ENCODE assay signal across 9 cellular contexts in the genomic region with DNA sequence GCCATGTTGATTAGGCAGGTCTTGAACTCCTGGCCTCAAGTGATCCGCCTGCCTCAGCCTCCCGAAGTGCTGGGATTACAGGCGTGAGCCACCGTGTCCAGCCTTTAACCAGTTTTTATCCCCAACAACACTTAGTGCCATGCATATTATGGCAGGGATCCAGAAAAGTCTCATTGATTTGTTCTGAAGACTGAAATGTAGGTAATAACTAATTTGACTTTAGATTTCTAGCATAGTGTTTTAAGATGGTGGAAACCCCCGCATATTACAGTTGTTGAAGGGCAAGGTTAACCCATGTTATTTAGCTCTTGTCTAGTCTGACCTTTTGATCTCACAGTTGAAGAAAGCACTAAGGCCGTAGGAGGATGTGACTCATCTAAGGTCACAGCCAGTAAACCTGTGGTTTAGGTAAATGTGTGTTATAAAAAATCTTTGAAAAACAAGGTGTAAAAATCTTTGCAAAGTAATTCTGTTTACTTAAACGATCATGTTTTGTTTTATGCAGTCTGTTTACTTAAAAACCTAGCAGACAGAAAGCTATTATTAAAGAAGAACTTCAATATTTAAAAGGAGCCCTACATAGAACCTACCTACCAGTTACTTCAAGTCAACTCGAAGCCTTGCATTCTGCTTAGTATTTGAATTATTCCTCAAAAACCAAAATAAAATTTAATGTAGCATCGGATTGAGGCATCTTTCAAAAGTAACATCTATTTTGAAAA. TPM values are rescaled to one million over a fixed set of nuclear protein-coding genes. Genes with fewer than 3 reads are reported as not detected.
DNase-seq lines count a peak whose midpoint lies in the region; ATAC-seq, FAIRE-seq and TF ChIP-seq lines count a peak whose summit lies in the region.
"Had no signal": no experiment of that assay in that cellular context is flagged by ENCODE, and none has a peak within 500 bp of the region (broad histone marks: within the 10 kb centered on the region; RNA-seq: fewer than 3 reads in every experiment).

No MANE protein-coding gene starts in this region.

- POLR2A ChIA-PET in WTC11 (lab: Charles Lee): no interaction called here

- ATAC-seq in HG02870 (IDR thresholded peaks at IDR 0.05; ENCODE audit: unreplicated experiment) (peak; percentile 67), WTC11 (no peak)

- TF ChIP-seq CTCF in WTC11 (IDR thresholded peaks at IDR 0.05): no peak

- DNase-seq in GM18507 (ENCODE audit: extremely low spot score, insufficient read length, low read depth) (peak; percentile 53), T follicular helper cell (ENCODE audit: low read depth) (peak; percentile 54), immature natural killer cell (peak; percentile 61 to 70 (median 64)), SHP77 treated with DMSO at 0.1 percent for 48 hours (lab: John Stamatoyannopoulos, UW) (no peak), WTC11 (ENCODE audit: low spot score) (no peak), NCI-H2107 (lab: John Stamatoyannopoulos, UW) (no peak), NCI-H1417 treated with DMSO at 0.1 percent for 48 hours (lab: John Stamatoyannopoulos, UW) (no peak)
- DNase-seq: naive B cell had no signal

- H3K9me3 Mint-ChIP-seq in immature natural killer cell: no peaks in the 10 kb centered on the region
- H3K9me3 Mint-ChIP-seq in WTC11: peaks cover 4% of the 10 kb centered on the region; the same call in 1 of the 2 replicates
- H3K9me3 Mint-ChIP-seq: naive B cell had no signal

- H3K36me3 Mint-ChIP-seq in immature natural killer cell (peaks cover 0 to under 1% (median 0%) of the 10 kb centered on the region in 3 donors), WTC11 (peaks cover 4% of the 10 kb centered on the region)
- H3K36me3 Mint-ChIP-seq: naive B cell had no signal

- H3K4me1 Mint-ChIP-seq in immature natural killer cell: peaks cover 39 to 47% of the 10 kb centered on the region in 2 donors
- H3K4me1 Mint-ChIP-seq in WTC11: peaks cover 8% of the 10 kb centered on the region
- H3K4me1 Mint-ChIP-seq: naive B cell had no signal

- H3K27ac Mint-ChIP-seq in immature natural killer cell (peak overlapping the region; percentile 57 to 94 (median 78)), WTC11 (no peak overlapping the region)

- no peaks in the 10 kb centered on the region for H3K27me3 Mint-ChIP-seq in immature natural killer cell (ENCODE audit: low read depth in 3 of 3)
- no peaks in the 10 kb centered on the region for H3K27me3 Mint-ChIP-seq in WTC11 (ENCODE audit: low read depth)
- H3K27me3 Mint-ChIP-seq: naive B cell had no signal

- FAIRE-seq in GM18507 (lab: Jason Lieb, UNC): peak; percentile 87

- peak overlapping the region; percentile 1 to 72 (median 54) for H3K4me3 Mint-ChIP-seq in immature natural killer cell
- H3K4me3 Mint-ChIP-seq in WTC11: no peak overlapping the region
- H3K4me3 Mint-ChIP-seq: naive B cell had no signal

- CTCF ChIA-PET in WTC11 (lab: Charles Lee): interaction anchor here (0.7 kb wide), 1 partner anchor 1896 kb away, joined by 3 read pairs; no protein-coding TSS in a partner anchor

TF ChIP-seq in WTC11, 78 proteins besides CTCF, POLR2A, EP300 and RAD21:
- no peak for TF ChIP-seq ZNF671 (CRISPR knock-in tag; IDR thresholded peaks at IDR 0.05)
- TF ChIP-seq ATF6 (CRISPR knock-in tag; IDR thresholded peaks at IDR 0.05): no peak
- TF ChIP-seq ZNF416 (CRISPR knock-in tag; IDR thresholded peaks at IDR 0.05): no peak
- TF ChIP-seq TEAD4 (CRISPR knock-in tag; IDR thresholded peaks at IDR 0.05): no peak
- no peak for TF ChIP-seq ZBTB43 (CRISPR knock-in tag; IDR thresholded peaks at IDR 0.05)
- no peak for TF ChIP-seq ZBTB21 (CRISPR knock-in tag; IDR thresholded peaks at IDR 0.05; ENCODE audit: borderline replicate concordance)
- TF ChIP-seq, protein P1, sequence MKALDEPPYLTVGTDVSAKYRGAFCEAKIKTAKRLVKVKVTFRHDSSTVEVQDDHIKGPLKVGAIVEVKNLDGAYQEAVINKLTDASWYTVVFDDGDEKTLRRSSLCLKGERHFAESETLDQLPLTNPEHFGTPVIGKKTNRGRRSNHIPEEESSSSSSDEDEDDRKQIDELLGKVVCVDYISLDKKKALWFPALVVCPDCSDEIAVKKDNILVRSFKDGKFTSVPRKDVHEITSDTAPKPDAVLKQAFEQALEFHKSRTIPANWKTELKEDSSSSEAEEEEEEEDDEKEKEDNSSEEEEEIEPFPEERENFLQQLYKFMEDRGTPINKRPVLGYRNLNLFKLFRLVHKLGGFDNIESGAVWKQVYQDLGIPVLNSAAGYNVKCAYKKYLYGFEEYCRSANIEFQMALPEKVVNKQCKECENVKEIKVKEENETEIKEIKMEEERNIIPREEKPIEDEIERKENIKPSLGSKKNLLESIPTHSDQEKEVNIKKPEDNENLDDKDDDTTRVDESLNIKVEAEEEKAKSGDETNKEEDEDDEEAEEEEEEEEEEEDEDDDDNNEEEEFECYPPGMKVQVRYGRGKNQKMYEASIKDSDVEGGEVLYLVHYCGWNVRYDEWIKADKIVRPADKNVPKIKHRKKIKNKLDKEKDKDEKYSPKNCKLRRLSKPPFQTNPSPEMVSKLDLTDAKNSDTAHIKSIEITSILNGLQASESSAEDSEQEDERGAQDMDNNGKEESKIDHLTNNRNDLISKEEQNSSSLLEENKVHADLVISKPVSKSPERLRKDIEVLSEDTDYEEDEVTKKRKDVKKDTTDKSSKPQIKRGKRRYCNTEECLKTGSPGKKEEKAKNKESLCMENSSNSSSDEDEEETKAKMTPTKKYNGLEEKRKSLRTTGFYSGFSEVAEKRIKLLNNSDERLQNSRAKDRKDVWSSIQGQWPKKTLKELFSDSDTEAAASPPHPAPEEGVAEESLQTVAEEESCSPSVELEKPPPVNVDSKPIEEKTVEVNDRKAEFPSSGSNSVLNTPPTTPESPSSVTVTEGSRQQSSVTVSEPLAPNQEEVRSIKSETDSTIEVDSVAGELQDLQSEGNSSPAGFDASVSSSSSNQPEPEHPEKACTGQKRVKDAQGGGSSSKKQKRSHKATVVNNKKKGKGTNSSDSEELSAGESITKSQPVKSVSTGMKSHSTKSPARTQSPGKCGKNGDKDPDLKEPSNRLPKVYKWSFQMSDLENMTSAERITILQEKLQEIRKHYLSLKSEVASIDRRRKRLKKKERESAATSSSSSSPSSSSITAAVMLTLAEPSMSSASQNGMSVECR (CRISPR knock-in tag; IDR thresholded peaks at IDR 0.05; ENCODE audit: borderline replicate concordance): no peak
- TF ChIP-seq JAZF1 (CRISPR knock-in tag; IDR thresholded peaks at IDR 0.05): no peak
- no peak for TF ChIP-seq ZNF219 (CRISPR knock-in tag; IDR thresholded peaks at IDR 0.05; ENCODE audit: borderline replicate concordance)
- TF ChIP-seq IRF2 (CRISPR knock-in tag; IDR thresholded peaks at IDR 0.05; ENCODE audit: borderline replicate concordance, low read depth): no peak
- no peak for TF ChIP-seq SP1 (CRISPR knock-in tag; conservative IDR thresholded peaks at IDR 0.05)
- TF ChIP-seq NR2C2 (CRISPR knock-in tag; IDR thresholded peaks at IDR 0.05): no peak
- TF ChIP-seq HMGA2 (CRISPR knock-in tag; IDR thresholded peaks at IDR 0.05): no peak
- no peak for TF ChIP-seq FOXJ3 (CRISPR knock-in tag; IDR thresholded peaks at IDR 0.05; ENCODE audit: borderline replicate concordance)
- no peak for TF ChIP-seq SOX15 (CRISPR knock-in tag; IDR thresholded peaks at IDR 0.05)
- no peak for TF ChIP-seq GTF2I (CRISPR knock-in tag; conservative IDR thresholded peaks at IDR 0.05)

RNA-seq across cellular contexts. Expression of gene BICDL1, which starts 24.8 kb away (rescaled TPM):
- polyA plus RNA-seq in immature natural killer cell: 1 to 10 TPM in 2 of 3 donors, not detected in 1; 1.0 TPM
- 17.9 to 23.1 TPM (median 20.2 TPM) in 3 replicates for total RNA-seq in WTC11 (2021)

Comparison
In these comparisons a context has a peak if more than half of its experiments do, and no peak if none do; other contexts are left out.
1. DNase-seq: peak in GM18507 (single experiment), T follicular helper cell (single experiment) and immature natural killer cell (3 of 3); none in SHP77 treated with DMSO at 0.1 percent for 48 hours (single experiment), WTC11 (single experiment), NCI-H2107 (single experiment) and NCI-H1417 treated with DMSO at 0.1 percent for 48 hours (single experiment).